In genomic region chr6:106829451-106829850, GRCh38 we compare ENCODE assay signal across 1 cellular context.
TF ChIP-seq lines count a peak whose summit lies in the region.

No MANE protein-coding gene starts in this region.

TF ChIP-seq in K562, 482 proteins besides CTCF, POLR2A, EP300 and RAD21 (continued from another document and continues in another):
- TF ChIP-seq THAP7 (CRISPR knock-in tag; IDR thresholded peaks at IDR 0.05) (no peak), MBD2 (IDR thresholded peaks at IDR 0.05; ENCODE audit: borderline replicate concordance, low read depth) (no peak), TCF3 (CRISPR knock-in tag; IDR thresholded peaks at IDR 0.05) (peak; percentile 76), BRF1 (IDR thresholded peaks at IDR 0.05; ENCODE audit: borderline replicate concordance, extremely low read depth, insufficient read length) (no peak), HMGXB4 (CRISPR knock-in tag; IDR thresholded peaks at IDR 0.05) (no peak), CREB3L1 (IDR thresholded peaks at IDR 0.05; ENCODE audit: borderline replicate concordance, low read depth) (no peak), CC2D1A (IDR thresholded peaks at IDR 0.05) (peak; percentile 26; the same call in 1 of the 2 replicates), CCAR2 (IDR thresholded peaks at IDR 0.05; ENCODE audit: low read depth, low read length) (no peak), ARID1B (IDR thresholded peaks at IDR 0.05) (peak; percentile 88), GATAD2B (IDR thresholded peaks at IDR 0.05; ENCODE audit: borderline replicate concordance) (no peak), CSDE1 (IDR thresholded peaks at IDR 0.05) (no peak), DIDO1 (tag; IDR thresholded peaks at IDR 0.05; ENCODE audit: low read depth) (no peak), LEF1 (IDR thresholded peaks at IDR 0.05) (peak; percentile 85), PCBP2 (IDR thresholded peaks at IDR 0.05; ENCODE audit: low read depth, low read length, poor library complexity, severe bottlenecking) (no peak), ZNF347 (CRISPR knock-in tag; IDR thresholded peaks at IDR 0.05; ENCODE audit: low read depth) (no peak), TEAD1 (CRISPR knock-in tag; IDR thresholded peaks at IDR 0.05) (peak; percentile 85 to 98; a peak in 3 of 4 replicates), ZNF79 (CRISPR knock-in tag; IDR thresholded peaks at IDR 0.05; ENCODE audit: low read depth) (no peak), ARID3A (IDR thresholded peaks at IDR 0.05; ENCODE audit: borderline replicate concordance, low read depth, low read length) (no peak), HDGF (IDR thresholded peaks at IDR 0.05) (0 out of 2 replicates have a peak, but pooled peaks have one; percentile 52), ZEB2 (IDR thresholded peaks at IDR 0.05) (peak; percentile 69; the same call in 1 of the 2 replicates), RNF2 (IDR thresholded peaks at IDR 0.05) (peak; percentile 85; the same call in 1 of the 2 replicates), JUND (IDR thresholded peaks at IDR 0.05; ENCODE audit: borderline replicate concordance, low read depth, low read length) (peak; percentile 64), JUND (tag; IDR thresholded peaks at IDR 0.05; ENCODE audit: borderline replicate concordance, low read depth, low read length) (peak; percentile 81; the same call in 1 of the 3 replicates), ZNF707 (CRISPR knock-in tag; conservative IDR thresholded peaks at IDR 0.05) (no peak), PHB (CRISPR knock-in tag; IDR thresholded peaks at IDR 0.05) (no peak), SIN3B (IDR thresholded peaks at IDR 0.05; ENCODE audit: low read depth) (no peak), ZNF589 (CRISPR knock-in tag; IDR thresholded peaks at IDR 0.05; ENCODE audit: low read depth) (0 out of 2 replicates have a peak, but pooled peaks have one; percentile 32), ZBTB43 (CRISPR knock-in tag; IDR thresholded peaks at IDR 0.05) (no peak), ASH1L (IDR thresholded peaks at IDR 0.05; ENCODE audit: borderline replicate concordance, low read depth, partially characterized antibody) (no peak), NR0B1 (IDR thresholded peaks at IDR 0.05; ENCODE audit: partially characterized antibody) (no peak), MCM7 (IDR thresholded peaks at IDR 0.05) (peak in 1 of 2 experiments; percentile 55; a peak in 1 of 4 replicates), ZSCAN29 (IDR thresholded peaks at IDR 0.05) (no peak), ZNF561 (CRISPR knock-in tag; conservative IDR thresholded peaks at IDR 0.05) (no peak), BRD9 (IDR thresholded peaks at IDR 0.05; ENCODE audit: low read depth, partially characterized antibody) (peak; percentile 73), RCOR1 (IDR thresholded peaks at IDR 0.05; ENCODE audit: borderline replicate concordance in 1 of 2, low read depth in 2 of 2, low read length in 2 of 2) (peak in 1 of 2 experiments; percentile 97; a peak in 3 of 4 replicates), ZBTB33 (CRISPR knock-in tag; IDR thresholded peaks at IDR 0.05) (no peak), ZNF449 (CRISPR knock-in tag; IDR thresholded peaks at IDR 0.05) (no peak), DNMT1 (IDR thresholded peaks at IDR 0.05) (no peak), CBFA2T2 (conservative IDR thresholded peaks at IDR 0.05) (peak; percentile 63), KAT7 (CRISPR knock-in tag; IDR thresholded peaks at IDR 0.05; ENCODE audit: borderline replicate concordance) (no peak; the same call in 1 of the 2 replicates), NFXL1 (CRISPR knock-in tag; IDR thresholded peaks at IDR 0.05) (no peak), MAFK (IDR thresholded peaks at IDR 0.05; ENCODE audit: low read length) (peak; percentile 10; the same call in 1 of the 2 replicates), MTA2 (IDR thresholded peaks at IDR 0.05; ENCODE audit: low read depth) (peak; percentile 48; the same call in 1 of the 2 replicates), ETS2 (tag; IDR thresholded peaks at IDR 0.05; ENCODE audit: borderline replicate concordance, poor library complexity, severe bottlenecking) (no peak), HNRNPL (IDR thresholded peaks at IDR 0.05; ENCODE audit: low read depth, low read length) (no peak), CBFA2T3 (IDR thresholded peaks at IDR 0.05) (peak; percentile 82), ZNF431 (CRISPR knock-in tag; IDR thresholded peaks at IDR 0.05) (no peak), KDM1A (IDR thresholded peaks at IDR 0.05) (peak; percentile 27 to 53; a peak in 3 of 4 replicates), ZNF354B (CRISPR knock-in tag; IDR thresholded peaks at IDR 0.05) (no peak), CBX3 (IDR thresholded peaks at IDR 0.05; ENCODE audit: borderline replicate concordance in 1 of 2, low read length in 2 of 2) (peak in 1 of 2 experiments; percentile 33; a peak in 1 of 3 replicates), HNRNPH1 (optimal IDR thresholded peaks at IDR 0.05; ENCODE audit: low read depth, low read length) (no peak), NFE2 (IDR thresholded peaks at IDR 0.05; ENCODE audit: low read depth) (peak; percentile 1; the same call in 1 of the 2 replicates), SMAD4 (CRISPR knock-in tag; conservative IDR thresholded peaks at IDR 0.05) (0 out of 2 replicates have a peak, but pooled peaks have one; percentile 42), CHAMP1 (IDR thresholded peaks at IDR 0.05) (no peak), NCOA1 (IDR thresholded peaks at IDR 0.05; ENCODE audit: low read depth) (peak; percentile 34; the same call in 1 of the 2 replicates), USF2 (CRISPR knock-in tag; IDR thresholded peaks at IDR 0.05) (no peak), HDAC1 (IDR thresholded peaks at IDR 0.05) (peak in 1 of 2 experiments; percentile 61; a peak in 1 of 4 replicates), TAL1 (IDR thresholded peaks at IDR 0.05) (peak; percentile 68), CBX5 (IDR thresholded peaks at IDR 0.05; ENCODE audit: borderline replicate concordance, low read depth) (no peak), ESRRA (IDR thresholded peaks at IDR 0.05; ENCODE audit: borderline replicate concordance, low read depth) (peak; percentile 96; the same call in 1 of the 2 replicates), ELF1 (tag; IDR thresholded peaks at IDR 0.05) (0 out of 2 replicates have a peak, but pooled peaks have one; percentile 14)
